ENCODE assay signal across 25 cellular contexts in the genomic region with DNA sequence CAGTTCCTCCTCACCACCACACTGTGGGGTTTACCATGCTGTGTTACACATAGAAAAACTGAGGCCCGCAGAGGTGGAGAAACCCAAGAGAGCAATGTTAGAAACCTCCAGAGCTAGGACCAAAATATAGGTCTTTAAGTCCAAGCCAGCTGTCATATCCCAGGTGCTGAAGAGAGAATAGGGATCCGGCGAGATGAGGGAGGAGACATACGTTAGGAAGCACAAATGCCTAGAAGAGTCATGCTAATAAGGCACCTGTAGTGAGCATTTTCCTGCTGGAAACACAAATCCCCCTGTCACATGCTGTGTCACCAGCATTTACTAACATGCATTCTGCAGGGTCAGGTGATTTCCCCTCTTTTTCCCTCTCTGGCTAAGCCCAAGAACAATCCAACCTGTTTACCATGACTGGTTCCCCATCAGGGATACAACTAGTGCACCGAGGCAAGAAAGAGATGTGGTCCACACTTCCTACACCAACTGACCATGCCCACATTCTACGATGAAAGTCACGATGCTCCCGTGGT.
"Had no signal": no experiment of that assay in that cellular context is flagged by ENCODE, and none has a peak within 500 bp of the region (broad histone marks: within the 10 kb centered on the region; RNA-seq: fewer than 3 reads in every experiment).

No MANE protein-coding gene starts in this region.

- H3K9me3 Mint-ChIP-seq: activated CD4-positive, alpha-beta memory T cell treated with anti-CD3 and anti-CD28 coated beads for 36 hours; activated naive CD4-positive, alpha-beta T cell treated with anti-CD3 and anti-CD28 coated beads for 36 hours; activated naive CD8-positive, alpha-beta T cell treated with anti-CD3 and anti-CD28 coated beads, Interleukin-2, amount 10 ng/mL, durations not matched to agents 7 days and 5 days; stimulated activated naive B cell treated with anti-CD40 and anti-IgM and Interleukin-4, amounts not matched to agents 10 μg/mL and 1 μg/mL and 100 μg/mL, for 72 hours; T-helper 1 cell treated with Interleukin-12 subunit alpha and Interleukin-12 subunit beta and Interleukin-4 antibody, amounts not matched to agents 30 μg/mL and 1 μg/mL, for 36 hours had no signal

- DNase-seq: activated CD4-positive, alpha-beta memory T cell treated with anti-CD3 and anti-CD28 coated beads for 36 hours; activated CD4-positive, alpha-beta T cell treated with anti-CD3 and anti-CD28 coated beads for 48 hours; activated effector memory CD4-positive, alpha-beta T cell treated with Interleukin-2 at 50 U/mL for 16 hours; activated naive CD4-positive, alpha-beta T cell treated with anti-CD3 and anti-CD28 coated beads for 36 hours; activated naive CD8-positive, alpha-beta T cell treated with anti-CD3 and anti-CD28 coated beads, Interleukin-2, amount 10 ng/mL, durations not matched to agents 7 days and 5 days; activated T-cell treated with anti-CD3 and anti-CD28 coated beads, Interleukin-2, amount 50 U/mL, for 48 hours; amniotic stem cell; erythroblast; gastrocnemius medialis; head of caudate nucleus; hypothalamus; lower lobe of right lung; naive thymus-derived CD4-positive, alpha-beta T cell; occipital lobe; posterior cingulate gyrus; right lobe of liver; stimulated activated CD4-positive, alpha-beta T cell treated with anti-CD3 and anti-CD28 coated beads, Interleukin-2, amount 100 ng/mL, for 48 hours; stimulated activated CD8-positive, alpha-beta memory T cell treated with anti-CD3 and anti-CD28 coated beads, Interleukin-4, amount 100 ng/mL, for 48 hours; stimulated activated naive B cell treated with anti-CD40 and anti-IgM and Interleukin-4, amounts not matched to agents 10 μg/mL and 1 μg/mL and 100 μg/mL, for 72 hours; testis had no signal

- H3K36me3 Mint-ChIP-seq: activated CD4-positive, alpha-beta memory T cell treated with anti-CD3 and anti-CD28 coated beads for 36 hours; activated naive CD8-positive, alpha-beta T cell treated with anti-CD3 and anti-CD28 coated beads, Interleukin-2, amount 10 ng/mL, durations not matched to agents 7 days and 5 days; naive thymus-derived CD4-positive, alpha-beta T cell; stimulated activated naive B cell treated with anti-CD40 and anti-IgM and Interleukin-4, amounts not matched to agents 10 μg/mL and 1 μg/mL and 100 μg/mL, for 72 hours; type B pancreatic cell had no signal

- H3K27me3 ChIP-seq: cardiac muscle cell, gastrocnemius medialis, right lobe of liver, testis had no signal

- H3K4me1 ChIP-seq: gastrocnemius medialis, testis had no signal

- H3K27me3 Mint-ChIP-seq: type B pancreatic cell had no signal

- H3K36me3 ChIP-seq: cardiac muscle cell, gastrocnemius medialis, lower lobe of right lung, right lobe of liver had no signal

- H3K4me3 ChIP-seq: cardiac muscle cell, gastrocnemius medialis, lower lobe of right lung, right lobe of liver, testis had no signal

- H3K9me3 ChIP-seq: gastrocnemius medialis, lower lobe of right lung, right lobe of liver, testis had no signal

- H3K4me3 Mint-ChIP-seq: activated CD4-positive, alpha-beta memory T cell treated with anti-CD3 and anti-CD28 coated beads for 36 hours; activated naive CD4-positive, alpha-beta T cell treated with anti-CD3 and anti-CD28 coated beads for 36 hours; activated naive CD8-positive, alpha-beta T cell treated with anti-CD3 and anti-CD28 coated beads, Interleukin-2, amount 10 ng/mL, durations not matched to agents 7 days and 5 days; naive thymus-derived CD4-positive, alpha-beta T cell; neural crest cell; stimulated activated naive B cell treated with anti-CD40 and anti-IgM and Interleukin-4, amounts not matched to agents 10 μg/mL and 1 μg/mL and 100 μg/mL, for 72 hours; T-helper 1 cell treated with Interleukin-12 subunit alpha and Interleukin-12 subunit beta and Interleukin-4 antibody, amounts not matched to agents 30 μg/mL and 1 μg/mL, for 36 hours; type B pancreatic cell had no signal

- H3K27ac Mint-ChIP-seq: activated CD4-positive, alpha-beta memory T cell treated with anti-CD3 and anti-CD28 coated beads for 36 hours; activated naive CD4-positive, alpha-beta T cell treated with anti-CD3 and anti-CD28 coated beads for 36 hours; activated naive CD8-positive, alpha-beta T cell treated with anti-CD3 and anti-CD28 coated beads, Interleukin-2, amount 10 ng/mL, durations not matched to agents 7 days and 5 days; naive thymus-derived CD4-positive, alpha-beta T cell; stimulated activated naive B cell treated with anti-CD40 and anti-IgM and Interleukin-4, amounts not matched to agents 10 μg/mL and 1 μg/mL and 100 μg/mL, for 72 hours; T-helper 1 cell treated with Interleukin-12 subunit alpha and Interleukin-12 subunit beta and Interleukin-4 antibody, amounts not matched to agents 30 μg/mL and 1 μg/mL, for 36 hours; type B pancreatic cell had no signal

- H3K4me1 Mint-ChIP-seq: activated naive CD8-positive, alpha-beta T cell treated with anti-CD3 and anti-CD28 coated beads, Interleukin-2, amount 10 ng/mL, durations not matched to agents 7 days and 5 days; naive thymus-derived CD4-positive, alpha-beta T cell; stimulated activated naive B cell treated with anti-CD40 and anti-IgM and Interleukin-4, amounts not matched to agents 10 μg/mL and 1 μg/mL and 100 μg/mL, for 72 hours had no signal

- ATAC-seq: gastrocnemius medialis; left lobe of liver; lower lobe of right lung; naive thymus-derived CD4-positive, alpha-beta T cell; right lobe of liver; stimulated activated naive B cell treated with anti-CD40 and anti-IgM and Interleukin-4, amounts not matched to agents 10 μg/mL and 1 μg/mL and 100 μg/mL, for 72 hours had no signal

- H3K27ac ChIP-seq: cardiac muscle cell, gastrocnemius medialis, lower lobe of right lung, right lobe of liver, testis had no signal
